ENCODE assay signal across 1 cellular context in genomic region chr2:239913632-239914417, GRCh38.
TF ChIP-seq lines count a peak whose summit lies in the region.

No MANE protein-coding gene starts in this region.

TF ChIP-seq in GM12878, 131 proteins besides CTCF, POLR2A, EP300 and RAD21 (continued from another document):
- TF ChIP-seq ZBTB33 (IDR thresholded peaks at IDR 0.05), result no peak
- no peak for TF ChIP-seq ATF2 (IDR thresholded peaks at IDR 0.05; ENCODE audit: low read length)
- no peak for TF ChIP-seq ZNF622 (IDR thresholded peaks at IDR 0.05)
- no peak for TF ChIP-seq TAF1 (IDR thresholded peaks at IDR 0.05; ENCODE audit: borderline replicate concordance, low read depth, low read length)
- no peak for TF ChIP-seq RBBP5 (conservative IDR thresholded peaks at IDR 0.05)
- TF ChIP-seq NRF1 (conservative IDR thresholded peaks at IDR 0.05; ENCODE audit: low read depth, low read length), result no peak
- TF ChIP-seq ZBED1 (IDR thresholded peaks at IDR 0.05; ENCODE audit: borderline replicate concordance), result no peak
- no peak for TF ChIP-seq BCLAF1 (IDR thresholded peaks at IDR 0.05)
